In the genomic region with DNA sequence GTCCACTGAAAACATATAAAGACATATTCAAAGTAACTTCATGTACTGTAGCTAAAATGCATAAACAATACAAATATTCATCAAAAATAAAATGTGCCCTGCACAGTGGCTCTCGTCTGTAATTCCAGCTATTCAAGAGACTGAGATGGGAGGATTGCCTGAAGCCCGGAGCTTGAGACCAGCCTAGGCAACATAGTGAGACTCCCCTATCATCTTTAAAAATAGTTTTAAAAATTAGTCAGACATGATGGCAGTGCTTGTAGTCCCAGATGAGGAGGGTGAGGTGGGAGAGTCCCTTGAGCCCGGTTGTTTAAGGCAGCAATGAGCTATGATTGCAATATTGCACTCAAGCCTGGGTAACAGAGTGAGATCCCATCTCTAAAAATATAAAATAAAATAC, we compare ENCODE assay signal across 22 cellular contexts.
A peak's percentile ranks its signal among the peaks of the same experiment; 100 is the strongest.
DNase-seq lines count a peak whose midpoint lies in the region; ATAC-seq and TF ChIP-seq lines count a peak whose summit lies in the region.
"Had no signal": no experiment of that assay in that cellular context is flagged by ENCODE, and none has a peak within 500 bp of the region (broad histone marks: within the 10 kb centered on the region; RNA-seq: fewer than 3 reads in every experiment).

No MANE protein-coding gene starts in this region.

- no peak overlapping the region for H2AK5ac ChIP-seq in H9 (ENCODE audit: insufficient read length, low read length)
- no peak overlapping the region for H2AK5ac ChIP-seq in trophoblast cell (ENCODE audit: low read length)

- H3K4me3 ChIP-seq in RWPE2 (ENCODE audit: severe bottlenecking) (no peak overlapping the region), trophoblast cell (ENCODE audit: low read depth, low read length) (no peak overlapping the region)
- H3K4me3 ChIP-seq: BLaER1 had no signal

- H3K79me1 ChIP-seq in H9 (ENCODE audit: insufficient read depth, low read depth, low read length, poor library complexity, severe bottlenecking) (no peaks in the 10 kb centered on the region), trophoblast cell (ENCODE audit: low read length) (peaks cover 5% of the 10 kb centered on the region)

- H2BK5ac ChIP-seq in H9 (ENCODE audit: insufficient read length, low read length) (no peak overlapping the region), trophoblast cell (ENCODE audit: low read depth, low read length, poor library complexity) (no peak overlapping the region)

- no peaks in the 10 kb centered on the region for H4K20me1 ChIP-seq in H9 (ENCODE audit: control insufficient read depth, insufficient read depth, insufficient read length)
- H4K20me1 ChIP-seq: BLaER1 had no signal

- H3K27ac Mint-ChIP-seq in H9 (peak overlapping the region in 2 of 3 experiments; percentile 44 to 49; a peak in 1 of 7 replicates), CD14-positive monocyte (no peak overlapping the region)
- H3K27ac Mint-ChIP-seq in activated CD8-positive, alpha-beta T cell treated with anti-CD3 and anti-CD28 coated beads, Interleukin-2, amount 10 ng/mL, durations not matched to agents 7 days and 5 days = no peak overlapping the region
- H3K27ac Mint-ChIP-seq: CD4-positive, alpha-beta T cell; CD8-positive, alpha-beta T cell had no signal

- no peak overlapping the region for H3K23ac ChIP-seq in H9 (ENCODE audit: insufficient read length, low read depth, low read length)
- no peak overlapping the region for H3K23ac ChIP-seq in trophoblast cell (ENCODE audit: low read length)

- H3K9me3 ChIP-seq in H9 (ENCODE audit: control insufficient read depth, low read depth, low read length) (no peaks in the 10 kb centered on the region), RWPE2 (ENCODE audit: severe bottlenecking) (no peaks in the 10 kb centered on the region), trophoblast cell (ENCODE audit: insufficient read depth, low read depth, low read length) (no peaks in the 10 kb centered on the region)
- H3K9me3 ChIP-seq: BE2C had no signal

- no peak overlapping the region for H4K5ac ChIP-seq in H9 (ENCODE audit: insufficient read length, low read depth, low read length)

- H3K18ac ChIP-seq in H9 (ENCODE audit: insufficient read length, low read depth, low read length) (no peak overlapping the region), trophoblast cell (ENCODE audit: low read length) (no peak overlapping the region)

- H2BK20ac ChIP-seq in H9 (ENCODE audit: low read depth, low read length, poor library complexity, severe bottlenecking) = no peak overlapping the region

- H3K4me2 ChIP-seq in H9 (ENCODE audit: insufficient read depth, insufficient read length, low read length) (no peak overlapping the region), trophoblast cell (ENCODE audit: low read length) (no peak overlapping the region)
- H3K4me2 ChIP-seq: BLaER1 had no signal

- ATAC-seq in RWPE2 (ENCODE audit: low read depth) = no peak
- ATAC-seq in activated CD8-positive, alpha-beta T cell treated with anti-CD3 and anti-CD28 coated beads, Interleukin-2, amount 10 ng/mL, durations not matched to agents 7 days and 5 days = no peak
- ATAC-seq: CD8-positive, alpha-beta T cell had no signal

- no peaks in the 10 kb centered on the region for H3K4me1 ChIP-seq in H9 (ENCODE audit: insufficient read depth, low read length)
- H3K4me1 ChIP-seq in RWPE2 (ENCODE audit: insufficient read depth, poor library complexity, severe bottlenecking) = peaks cover 7% of the 10 kb centered on the region
- H3K4me1 ChIP-seq in trophoblast cell (ENCODE audit: control insufficient read depth in 1 of 2, insufficient read depth in 2 of 2, low read length in 2 of 2) = peaks cover 7% of the 10 kb centered on the region in 2 experiments
- H3K4me1 ChIP-seq: BE2C, BLaER1 had no signal

- WGBS in H9 (ENCODE audit: extremely low coverage, insufficient read length, low lambda C conversion rate) = no CpG with 5 or more reads among the region's 3 CpGs
- no CpG with 5 or more reads among the region's 3 CpGs for WGBS in trophoblast cell (ENCODE audit: extremely low coverage, insufficient coverage, insufficient read length)

- H3K27me3 ChIP-seq in H9 (ENCODE audit: insufficient read depth, low read length) (no peaks in the 10 kb centered on the region), RWPE2 (ENCODE audit: insufficient read depth, poor library complexity, severe bottlenecking) (no peaks in the 10 kb centered on the region), trophoblast cell (ENCODE audit: insufficient read depth, low read length) (no peaks in the 10 kb centered on the region)
- H3K27me3 ChIP-seq: BE2C, BLaER1 had no signal

- no peaks in the 10 kb centered on the region for H3K36me3 ChIP-seq in RWPE2 (ENCODE audit: low read depth)
- no peaks in the 10 kb centered on the region for H3K36me3 ChIP-seq in trophoblast cell (ENCODE audit: control insufficient read depth in 1 of 2, insufficient read depth in 2 of 2, low read length in 2 of 2)
- H3K36me3 ChIP-seq: BE2C, BLaER1 had no signal

- no peak overlapping the region for H3K56ac ChIP-seq in H9 (ENCODE audit: insufficient read length, low read depth, low read length)

- H3K4me1 Mint-ChIP-seq in H9 (peaks cover 0 to 9% of the 10 kb centered on the region in 2 experiments; a peak in 2 of 4 replicates), CD14-positive monocyte (no peaks in the 10 kb centered on the region)
- no peaks in the 10 kb centered on the region for H3K4me1 Mint-ChIP-seq in activated CD8-positive, alpha-beta T cell treated with anti-CD3 and anti-CD28 coated beads, Interleukin-2, amount 10 ng/mL, durations not matched to agents 7 days and 5 days (ENCODE audit: low read depth)

- DNase-seq in H9 (no peak), RWPE2 (ENCODE audit: low spot score) (no peak), epithelial cell of prostate (ENCODE audit: low read depth, low spot score) (no peak), trophoblast cell (peak; percentile 52 to 76), COR-L47 (lab: John Stamatoyannopoulos, UW) (no peak), CD14-positive monocyte (ENCODE audit: low spot score) (no peak)
- no peak for DNase-seq in activated CD8-positive, alpha-beta T cell treated with anti-CD3 and anti-CD28 coated beads, Interleukin-2, amount 10 ng/mL, durations not matched to agents 7 days and 5 days
- no peak for DNase-seq in stimulated activated CD4-positive, alpha-beta T cell treated with anti-CD3 and anti-CD28 coated beads, Interleukin-1b, Interleukin-23, amount 100 ng/mL, for 48 hours
- DNase-seq: 8988T; ACHN; BE2C; C1 segment of cervical spinal cord; CD4-positive, alpha-beta T cell; CD8-positive, alpha-beta T cell; DMS 273 treated with DMSO at 0.1 percent for 48 hours; DMS153; DMS53; DMS79; DND-41; EL; GDM1 had no signal

- H3K36me3 Mint-ChIP-seq in H9 (ENCODE audit: insufficient read depth in 1 of 3, low read depth in 3 of 3) (peaks cover 0 to 11% (median 5%) of the 10 kb centered on the region in 3 experiments; a peak in 3 of 7 replicates), CD14-positive monocyte (no peaks in the 10 kb centered on the region)
- no peaks in the 10 kb centered on the region for H3K36me3 Mint-ChIP-seq in activated CD8-positive, alpha-beta T cell treated with anti-CD3 and anti-CD28 coated beads, Interleukin-2, amount 10 ng/mL, durations not matched to agents 7 days and 5 days (ENCODE audit: low read depth)
- H3K36me3 Mint-ChIP-seq: CD8-positive, alpha-beta T cell had no signal

- H3K14ac ChIP-seq in H9 (ENCODE audit: insufficient read depth, low read length) = no peak overlapping the region
- H3K14ac ChIP-seq in trophoblast cell (ENCODE audit: low read length) = no peak overlapping the region

- H2BK12ac ChIP-seq in H9 (ENCODE audit: insufficient read length, low read depth, low read length) = no peak overlapping the region
- no peak overlapping the region for H2BK12ac ChIP-seq in trophoblast cell (ENCODE audit: low read length)

- H3K4me3 Mint-ChIP-seq in H9 (no peak overlapping the region), CD14-positive monocyte (no peak overlapping the region)
- H3K4me3 Mint-ChIP-seq in activated CD8-positive, alpha-beta T cell treated with anti-CD3 and anti-CD28 coated beads, Interleukin-2, amount 10 ng/mL, durations not matched to agents 7 days and 5 days = no peak overlapping the region
- H3K4me3 Mint-ChIP-seq: CD4-positive, alpha-beta T cell; CD8-positive, alpha-beta T cell had no signal

- H3K27me3 Mint-ChIP-seq in H9 (ENCODE audit: low read depth) = no peaks in the 10 kb centered on the region
- no peaks in the 10 kb centered on the region for H3K27me3 Mint-ChIP-seq in activated CD8-positive, alpha-beta T cell treated with anti-CD3 and anti-CD28 coated beads, Interleukin-2, amount 10 ng/mL, durations not matched to agents 7 days and 5 days (ENCODE audit: low read depth)
- no peaks in the 10 kb centered on the region for H3K27me3 Mint-ChIP-seq in CD14-positive monocyte (ENCODE audit: low read depth in 3 of 3)
- H3K27me3 Mint-ChIP-seq: CD4-positive, alpha-beta T cell had no signal

- H3K9me3 Mint-ChIP-seq in H9 = peaks cover 4 to 6% of the 10 kb centered on the region in 2 experiments; a peak in 4 of 5 replicates
- no peaks in the 10 kb centered on the region for H3K9me3 Mint-ChIP-seq in activated CD8-positive, alpha-beta T cell treated with anti-CD3 and anti-CD28 coated beads, Interleukin-2, amount 10 ng/mL, durations not matched to agents 7 days and 5 days (ENCODE audit: insufficient read depth)
- peaks cover 0 to 2% (median 0%) of the 10 kb centered on the region in 7 donors for H3K9me3 Mint-ChIP-seq in CD14-positive monocyte

- CTCF ChIA-PET in activated CD8-positive, alpha-beta T cell treated with anti-CD3 and anti-CD28 coated beads, Interleukin-2, amount 10 ng/mL, durations not matched to agents 7 days and 5 days (lab: Charles Lee) = no interaction called here

- intact Hi-C loops in CD14-positive monocyte (cut with micrococcal nuclease) = no loop called here

- H3K9ac ChIP-seq in H9 (ENCODE audit: extremely low read depth, insufficient read length, low read length) (no peak overlapping the region), trophoblast cell (ENCODE audit: low read length) (no peak overlapping the region)
- H3K9ac ChIP-seq: BLaER1 had no signal

- no peak overlapping the region for H4K12ac ChIP-seq in trophoblast cell (ENCODE audit: low read depth, low read length)

- H4K8ac ChIP-seq in H9 (replicated peaks; ENCODE audit: insufficient read length, low read depth, low read length) = no peak overlapping the region
- no peak overlapping the region for H4K8ac ChIP-seq in trophoblast cell (ENCODE audit: low read depth, low read length)

- H2AFZ ChIP-seq in H9 (ENCODE audit: low read length) = no peak overlapping the region
- H2AFZ ChIP-seq in trophoblast cell (ENCODE audit: insufficient read depth, low read length, poor library complexity) = no peak overlapping the region

- POLR2A ChIA-PET in activated CD8-positive, alpha-beta T cell treated with anti-CD3 and anti-CD28 coated beads, Interleukin-2, amount 10 ng/mL, durations not matched to agents 7 days and 5 days (lab: Charles Lee) = no interaction called here

- H4K91ac ChIP-seq in H9 (ENCODE audit: insufficient read length, low read depth, low read length) (no peak overlapping the region), trophoblast cell (ENCODE audit: low read depth, low read length) (no peak overlapping the region)

- no peaks in the 10 kb centered on the region for H3K23me2 ChIP-seq in H9 (ENCODE audit: insufficient read length, low read depth, low read length, poor library complexity, severe bottlenecking)

- H3T11ph ChIP-seq in H9 (ENCODE audit: low read length) = no peak overlapping the region

- H3K79me2 ChIP-seq in H9 (ENCODE audit: insufficient read depth, low read length) (no peaks in the 10 kb centered on the region), trophoblast cell (ENCODE audit: control insufficient read depth, insufficient read depth, low read length, poor library complexity) (no peaks in the 10 kb centered on the region)

- H3K27ac ChIP-seq in H9 (ENCODE audit: insufficient read length, low read depth, low read length) = no peak overlapping the region
- peak overlapping the region; percentile 73 for H3K27ac ChIP-seq in RWPE2 (ENCODE audit: poor library complexity, severe bottlenecking)
- peak overlapping the region; percentile 82 for H3K27ac ChIP-seq in epithelial cell of prostate
- no peak overlapping the region for H3K27ac ChIP-seq in trophoblast cell (ENCODE audit: low read depth, low read length)
- H3K27ac ChIP-seq: BLaER1 had no signal

- H3K4ac ChIP-seq in H9 (ENCODE audit: low read depth, low read length) (no peak overlapping the region), trophoblast cell (ENCODE audit: low read depth, low read length) (no peak overlapping the region)

- no peak overlapping the region for H2BK15ac ChIP-seq in H9 (ENCODE audit: low read depth, low read length)

- TF ChIP-seq CTCF in H9 (conservative IDR thresholded peaks at IDR 0.05) (no peak), RWPE2 (IDR thresholded peaks at IDR 0.05; ENCODE audit: poor library complexity, severe bottlenecking) (no peak), CD14-positive monocyte (IDR thresholded peaks at IDR 0.05) (no peak)

- H2BK120ac ChIP-seq in H9 (ENCODE audit: low read depth, low read length, poor library complexity, severe bottlenecking) (no peak overlapping the region), trophoblast cell (ENCODE audit: insufficient read depth, low read length, poor library complexity) (no peak overlapping the region)

Comparison
In these comparisons a context has a peak if more than half of its experiments do, and no peak if none do; other contexts are left out.
1. DNase-seq: peak in trophoblast cell (2 of 2); none in H9 (single experiment), RWPE2 (single experiment), epithelial cell of prostate (single experiment), activated CD8-positive, alpha-beta T cell treated with anti-CD3 and anti-CD28 coated beads, Interleukin-2, amount 10 ng/mL, durations not matched to agents 7 days and 5 days (single experiment), COR-L47 (single experiment), stimulated activated CD4-positive, alpha-beta T cell treated with anti-CD3 and anti-CD28 coated beads, Interleukin-1b, Interleukin-23, amount 100 ng/mL, for 48 hours (single experiment) and CD14-positive monocyte (single experiment).
2. H3K27ac ChIP-seq: peak in RWPE2 (single experiment) and epithelial cell of prostate (single experiment); none in H9 (single experiment) and trophoblast cell (single experiment).
3. H3K27ac Mint-ChIP-seq: peak in H9 (2 of 3); none in activated CD8-positive, alpha-beta T cell treated with anti-CD3 and anti-CD28 coated beads, Interleukin-2, amount 10 ng/mL, durations not matched to agents 7 days and 5 days (single experiment) and CD14-positive monocyte (0 of 7).